Comparison of ENCODE assay signal across 20 cellular contexts in genomic region chr16:56336071-56336688, GRCh38.
DNase-seq lines count a peak whose midpoint lies in the region; ATAC-seq and TF ChIP-seq lines count a peak whose summit lies in the region.
"Had no signal": no experiment of that assay in that cellular context is flagged by ENCODE, and none has a peak within 500 bp of the region (broad histone marks: within the 10 kb centered on the region; RNA-seq: fewer than 3 reads in every experiment).

No MANE protein-coding gene starts in this region.

- peaks cover 0 to 45% of the 10 kb centered on the region in 2 donors for H3K4me1 ChIP-seq in right atrium auricular region
- H3K4me1 ChIP-seq: ascending aorta, left lung had no signal

- no peak for TF ChIP-seq CTCF in dorsolateral prefrontal cortex (IDR thresholded peaks at IDR 0.05 in 54 of 56, conservative IDR thresholded peaks at IDR 0.05 in 2 of 56; ENCODE audit: low read depth in 1 of 56, partially characterized antibody in 56 of 56)
- no peak for TF ChIP-seq CTCF in right atrium auricular region (IDR thresholded peaks at IDR 0.05)

- DNase-seq in RPMI8226 = peak; percentile 31
- no peak for DNase-seq in dorsolateral prefrontal cortex
- peak; percentile 72 for DNase-seq in right atrium auricular region (ENCODE audit: low spot score)
- peak in 1 of 49 donors; percentile 85 for DNase-seq in substantia nigra (lab: John Stamatoyannopoulos, UW)
- no peak for DNase-seq in NCI-H2171 treated with DMSO at 0.1 percent for 48 hours (lab: John Stamatoyannopoulos, UW)
- no peak for DNase-seq in SIG-M5 treated with dmso at 0.1 percent for 504 hours (lab: John Stamatoyannopoulos, UW; ENCODE audit: unreplicated experiment)
- DNase-seq: activated CD4-positive, alpha-beta T cell treated with anti-CD3 and anti-CD28 coated beads for 48 hours; CD4-positive, alpha-beta T cell; DMS 273 treated with DMSO at 0.1 percent for 48 hours; effector memory CD4-positive, alpha-beta T cell; NCI-H1092 treated with DMSO at 0.1 percent for 48 hours; NCI-H2029; T-helper 2 cell had no signal

- ATAC-seq in HG02588 (IDR thresholded peaks at IDR 0.05; ENCODE audit: unreplicated experiment) = no peak
- ATAC-seq: activated naive CD4-positive, alpha-beta T cell treated with anti-CD3 and anti-CD28 coated beads, Interleukin-2, amount 50 U/mL, for 72 hours; left lung; Panc1 had no signal

- H3K27me3 ChIP-seq in dorsolateral prefrontal cortex (no peaks in the 10 kb centered on the region), right atrium auricular region (no peaks in the 10 kb centered on the region)
- H3K27me3 ChIP-seq: ascending aorta, left lung, suprapubic skin had no signal

- H3K27ac ChIP-seq in dorsolateral prefrontal cortex (peak overlapping the region in 57 of 59 donors; percentile 9 to 99 (median 66)), right atrium auricular region (peak overlapping the region; percentile 77 to 78), substantia nigra (ENCODE audit: low read depth, low read length, poor library complexity, severe bottlenecking) (peak overlapping the region; percentile 37)
- H3K27ac ChIP-seq: ascending aorta, left lung, SK-N-MC, suprapubic skin had no signal

- no peak overlapping the region for H3K4me3 ChIP-seq in dorsolateral prefrontal cortex
- H3K4me3 ChIP-seq in right atrium auricular region = no peak overlapping the region
- H3K4me3 ChIP-seq: ascending aorta, left lung, SK-N-MC, suprapubic skin had no signal

- intact Hi-C loops in dorsolateral prefrontal cortex (cut with DNase I) = loop anchor here in 1 of 2 donors (10.0 kb wide), 2 partner anchors 269 to 621 kb away; partner anchors contain the start of gene MT2A

- H3K36me3 ChIP-seq in right atrium auricular region = peaks cover 23% of the 10 kb centered on the region
- H3K36me3 ChIP-seq: ascending aorta, left lung had no signal

- H3K9me3 ChIP-seq in right atrium auricular region = no peaks in the 10 kb centered on the region
- H3K9me3 ChIP-seq: ascending aorta, left lung, suprapubic skin had no signal

Comparison
In these comparisons a context has a peak if more than half of its experiments do, and no peak if none do; other contexts are left out.
1. DNase-seq: peak in RPMI8226 (single experiment) and right atrium auricular region (single experiment); none in dorsolateral prefrontal cortex (0 of 10), NCI-H2171 treated with DMSO at 0.1 percent for 48 hours (single experiment) and SIG-M5 treated with dmso at 0.1 percent for 504 hours (single experiment).
2. Peak in every context shown above with its lines, with median percentiles within 50 percentile points of each other: H3K27ac ChIP-seq.